18 cellular contexts compared by ENCODE assay signal in the genomic region with DNA sequence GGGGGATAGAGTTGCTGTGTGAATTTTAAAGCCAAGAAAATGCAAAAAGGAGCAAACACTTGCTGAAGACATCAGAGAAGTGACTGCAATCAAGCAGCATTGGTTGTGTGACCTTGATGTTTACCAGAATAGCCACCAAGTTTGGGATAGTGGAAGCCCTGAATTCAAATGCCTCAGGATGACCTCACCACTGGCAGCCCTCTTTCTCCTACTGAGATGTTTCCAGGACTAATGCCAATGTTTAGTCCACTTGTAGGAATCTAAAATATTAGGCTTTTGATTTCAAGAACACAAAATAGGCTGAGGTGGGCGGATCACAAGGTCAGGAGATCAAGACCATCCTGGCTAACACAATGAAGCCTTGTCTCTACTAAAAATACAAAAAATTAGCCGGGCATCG.
DNase-seq lines count a peak whose midpoint lies in the region; ATAC-seq, FAIRE-seq and TF ChIP-seq lines count a peak whose summit lies in the region.
"Had no signal": no experiment of that assay in that cellular context is flagged by ENCODE, and none has a peak within 500 bp of the region (broad histone marks: within the 10 kb centered on the region; RNA-seq: fewer than 3 reads in every experiment).

No MANE protein-coding gene starts in this region.

- H3K4me3 ChIP-seq in AG09309 (ENCODE audit: control insufficient read depth, low read depth, low read length), result no peak overlapping the region
- H3K4me3 ChIP-seq in fibroblast of mammary gland (ENCODE audit: control insufficient read depth, low read depth, low read length), result no peak overlapping the region
- H3K4me3 ChIP-seq: K562, spleen had no signal

- no peak for FAIRE-seq in GM19239 (lab: Jason Lieb, UNC)
- FAIRE-seq: K562, TTC549 had no signal

- no peak for DNase-seq in AG09309 (ENCODE audit: low read depth)
- DNase-seq in GM04504 (ENCODE audit: low read depth), result peak; percentile 23
- DNase-seq in SHP77 treated with DMSO at 0.1 percent for 48 hours (lab: John Stamatoyannopoulos, UW), result peak; percentile 77
- peak; percentile 31 for DNase-seq in fibroblast of mammary gland (ENCODE audit: low read depth)
- no peak for DNase-seq in GM19239 (ENCODE audit: insufficient read length, low spot score)
- no peak for DNase-seq in UCSD-AML1 (lab: John Stamatoyannopoulos, UW; ENCODE audit: unreplicated experiment)
- DNase-seq: activated CD4-positive, alpha-beta T cell treated with anti-CD3 and anti-CD28 coated beads, Interleukin-2, amount 10 ng/mL, durations not matched to agents 24 days and 14 days; activated CD8-positive, alpha-beta memory T cell treated with anti-CD3 and anti-CD28 coated beads, Interleukin-2, amount 50 U/mL, for 48 hours; activated effector memory CD4-positive, alpha-beta T cell treated with anti-CD3 and anti-CD28 coated beads, Interleukin-2, amount 50 U/mL, for 16 hours; central memory CD4-positive, alpha-beta T cell; NCI-H524 treated with DMSO at 0.1 percent for 48 hours; spleen; stimulated activated CD4-positive, alpha-beta T cell treated with anti-CD3 and anti-CD28 coated beads, Interleukin-4, amount 100 ng/mL, for 24 hours; trophoblast cell had no signal

- ATAC-seq in HG02798 (IDR thresholded peaks at IDR 0.05; ENCODE audit: poor library complexity, unreplicated experiment) (no peak), GM21528 (IDR thresholded peaks at IDR 0.05; ENCODE audit: low FRiP score, unreplicated experiment) (no peak)
- ATAC-seq: K562 had no signal

- TF ChIP-seq CTCF in AG09309 (IDR thresholded peaks at IDR 0.05; ENCODE audit: control insufficient read depth, insufficient read depth, low read depth, low read length, missing control alignments) (peak; percentile 1), fibroblast of mammary gland (conservative IDR thresholded peaks at IDR 0.05; ENCODE audit: control insufficient read depth, insufficient read depth, low read depth, low read length) (no peak)

Comparison
In these comparisons a context has a peak if more than half of its experiments do, and no peak if none do; other contexts are left out.
1. DNase-seq: peak in GM04504 (single experiment), SHP77 treated with DMSO at 0.1 percent for 48 hours (single experiment) and fibroblast of mammary gland (single experiment); none in AG09309 (single experiment), GM19239 (single experiment) and UCSD-AML1 (single experiment).